Comparison of ENCODE assay signal across 7 cellular contexts in genomic region chr1:202508863-202509262, GRCh38.
DNase-seq lines count a peak whose midpoint lies in the region; ATAC-seq and TF ChIP-seq lines count a peak whose summit lies in the region.
"Not testable (repeated sequence)": the region's sequence is repeated elsewhere in the genome, so short reads cannot be mapped to it uniquely, and the experiment has no call there.

No MANE protein-coding gene starts in this region.

- peak overlapping the region in 1 of 2 experiments; percentile 15; a peak in 2 of 4 replicates for H4K8ac ChIP-seq in IMR-90 (ENCODE audit: low read depth in 2 of 2, low read length in 2 of 2)

- not testable (repeated sequence) for H4K91ac ChIP-seq in IMR-90 (ENCODE audit: insufficient read depth, low read depth, low read length)

- DNase-seq in IMR-90; WTC11 (ENCODE audit: low spot score); esophagus muscularis mucosa (ENCODE audit: extremely low spot score); left lobe of liver (ENCODE audit: low spot score); mucosa of descending colon; thoracic aorta (ENCODE audit: low spot score): not testable (repeated sequence)

- not testable (repeated sequence) for H3K18ac ChIP-seq in IMR-90 (ENCODE audit: low read depth, low read length)

- not testable (repeated sequence) for H2AK5ac ChIP-seq in IMR-90 (ENCODE audit: low read depth, low read length)

- H3K56ac ChIP-seq in IMR-90 (ENCODE audit: extremely low read depth, insufficient read depth, low read length): not testable (repeated sequence)

- H3K4me2 ChIP-seq in IMR-90 (ENCODE audit: low read depth, low read length): not testable (repeated sequence)

- H3K27ac Mint-ChIP-seq in WTC11: peak overlapping the region; percentile 55; the same call in 1 of the 2 replicates

- peak overlapping the region; percentile 75; the same call in 1 of the 3 replicates for H2BK15ac ChIP-seq in IMR-90 (ENCODE audit: low read depth, low read length)

- TF ChIP-seq EP300 in esophagus muscularis mucosa (IDR thresholded peaks at IDR 0.05): not testable (repeated sequence)

- BruUV-seq in IMR-90 (replicated peaks; lab: Mats Ljungman, UMichigan): not testable (repeated sequence)

- H2BK20ac ChIP-seq in IMR-90 (ENCODE audit: low read depth, low read length): 0 out of 2 replicates have a peak overlapping the region, but pooled peaks have one; percentile 57

- not testable (repeated sequence) for H3K9me1 ChIP-seq in IMR-90 (ENCODE audit: insufficient read depth, low read length)

- in situ Hi-C loops in IMR-90 (cut with MboI; ENCODE audit: low sequenced_read_pairs): not testable (repeated sequence)

- not testable (repeated sequence) for H3K27me3 Mint-ChIP-seq in WTC11 (ENCODE audit: low read depth)

- TF ChIP-seq RAD21 in IMR-90 (IDR thresholded peaks at IDR 0.05; ENCODE audit: low read length): not testable (repeated sequence)

- not testable (repeated sequence) for H3K4me3 Mint-ChIP-seq in WTC11

- H3K4ac ChIP-seq in IMR-90 (ENCODE audit: low read depth, low read length): 0 out of 2 replicates have a peak overlapping the region, but pooled peaks have one; percentile 7

- not testable (repeated sequence) for H3K9me3 Mint-ChIP-seq in WTC11

- TF ChIP-seq POLR2A in IMR-90 (IDR thresholded peaks at IDR 0.05; ENCODE audit: low read depth, low read length); esophagus muscularis mucosa (IDR thresholded peaks at IDR 0.05; ENCODE audit: low read depth): not testable (repeated sequence)

- H3K23ac ChIP-seq in IMR-90 (ENCODE audit: low read depth, low read length): 0 out of 2 replicates have a peak overlapping the region, but pooled peaks have one; percentile 2

- POLR2A ChIA-PET in IMR-90 (lab: Charles Lee; ENCODE audit: unreplicated experiment); WTC11 (lab: Charles Lee): not testable (repeated sequence)

- dilution Hi-C loops in IMR-90 (cut with HindIII; ENCODE audit: low sequenced_read_pairs, unreplicated experiment): not testable (repeated sequence)

- not testable (repeated sequence) for H2AK9ac ChIP-seq in IMR-90 (replicated peaks; ENCODE audit: low read depth, low read length, poor library complexity)

- not testable (repeated sequence) for H3K36me3 Mint-ChIP-seq in WTC11

- not testable (repeated sequence) for H3K4me1 ChIP-seq in IMR-90 (ENCODE audit: control insufficient read depth, insufficient read depth, low read length); mucosa of descending colon (ENCODE audit: low read depth)
- peaks cover 25 to 46% (median 27%) of the 10 kb centered on the region in 4 donors for H3K4me1 ChIP-seq in esophagus muscularis mucosa
- H3K4me1 ChIP-seq in thoracic aorta (ENCODE audit: control insufficient read depth in 1 of 2, low read depth in 2 of 2): peaks cover 8 to 32% of the 10 kb centered on the region in 2 donors

- H2BK5ac ChIP-seq in IMR-90 (ENCODE audit: low read depth, low read length, poor library complexity, severe bottlenecking): not testable (repeated sequence)

- H3K79me1 ChIP-seq in IMR-90 (ENCODE audit: low read depth in 1 of 2, low read length in 2 of 2): not testable (repeated sequence)

- intact Hi-C loops in IMR-90 (cut with micrococcal nuclease): loop anchor here (5.0 kb wide), 1 partner anchor 78 kb away; no protein-coding TSS in a partner anchor
- intact Hi-C loops in esophagus muscularis mucosa (cut with DNase I); mucosa of descending colon (cut with DNase I, micrococcal nuclease): not testable (repeated sequence)

- H2AFZ ChIP-seq in IMR-90 (replicated peaks; ENCODE audit: low read length, poor library complexity): not testable (repeated sequence)

- H4K20me1 ChIP-seq in IMR-90 (ENCODE audit: insufficient read depth, low read length): not testable (repeated sequence)

- not testable (repeated sequence) for H4K5ac ChIP-seq in IMR-90 (ENCODE audit: low read depth, low read length)

- not testable (repeated sequence) for H3K36me3 ChIP-seq in IMR-90 (ENCODE audit: control insufficient read depth, insufficient read depth, low read length); mucosa of descending colon (ENCODE audit: low read depth); thoracic aorta
- peaks cover 0 to 25% (median 0%) of the 10 kb centered on the region in 4 donors for H3K36me3 ChIP-seq in esophagus muscularis mucosa

- CTCF ChIA-PET in IMR-90 (lab: Yijun Ruan, JAX); WTC11 (lab: Charles Lee): not testable (repeated sequence)

- not testable (repeated sequence) for H3K9ac ChIP-seq in IMR-90 (ENCODE audit: low read depth, low read length)

- ATAC-seq in IMR-90 (ENCODE audit: low read depth); WTC11; thoracic aorta (ENCODE audit: insufficient number of reproducible peaks, low FRiP score, low read depth): not testable (repeated sequence)
- ATAC-seq in left lobe of liver: peak; percentile 70
- ATAC-seq in mucosa of descending colon: peak; percentile 81

- H3K27me3 ChIP-seq in IMR-90 (ENCODE audit: control insufficient read depth, insufficient read depth, low read length); esophagus muscularis mucosa; thoracic aorta (replicated peaks; ENCODE audit: insufficient read depth): not testable (repeated sequence)

- TF ChIP-seq CTCF in 22Rv1 (IDR thresholded peaks at IDR 0.05): peak; percentile 34
- TF ChIP-seq CTCF in IMR-90 (conservative IDR thresholded peaks at IDR 0.05; ENCODE audit: low read depth, low read length); WTC11 (IDR thresholded peaks at IDR 0.05); esophagus muscularis mucosa (IDR thresholded peaks at IDR 0.05); mucosa of descending colon (IDR thresholded peaks at IDR 0.05); thoracic aorta (IDR thresholded peaks at IDR 0.05): not testable (repeated sequence)

- H3K14ac ChIP-seq in IMR-90 (replicated peaks; ENCODE audit: low read depth, low read length): peak overlapping the region; percentile 6; the same call in 1 of the 2 replicates

- not testable (repeated sequence) for H3K4me3 ChIP-seq in IMR-90 (ENCODE audit: insufficient read depth, low read depth, low read length); esophagus muscularis mucosa; mucosa of descending colon; thoracic aorta

- not testable (repeated sequence) for H3K9me3 ChIP-seq in IMR-90 (ENCODE audit: control insufficient read depth, insufficient read depth, low read length); esophagus muscularis mucosa; mucosa of descending colon; thoracic aorta

- H2BK120ac ChIP-seq in IMR-90 (ENCODE audit: low read depth, low read length): not testable (repeated sequence)

- no CpG with 5 or more reads among the region's 6 CpGs for WGBS in IMR-90 (ENCODE audit: extremely low coverage in 2 of 2, insufficient read length in 1 of 2), 2 experiments
- 76% methylated on average over 6 of the region's 6 CpGs for WGBS in esophagus muscularis mucosa

- not testable (repeated sequence) for H3K4me1 Mint-ChIP-seq in WTC11

- H3K27ac ChIP-seq in 22Rv1 (peak overlapping the region; percentile 70), esophagus muscularis mucosa (replicated peaks in 1 of 4) (peak overlapping the region in 3 of 4 donors; percentile 23 to 88 (median 25)), thoracic aorta (peak overlapping the region; percentile 91 to 95)
- H3K27ac ChIP-seq in IMR-90 (ENCODE audit: insufficient read depth, low read length): not testable (repeated sequence)
